Comparison of ENCODE assay signal across 2 cellular contexts in the genomic region with DNA sequence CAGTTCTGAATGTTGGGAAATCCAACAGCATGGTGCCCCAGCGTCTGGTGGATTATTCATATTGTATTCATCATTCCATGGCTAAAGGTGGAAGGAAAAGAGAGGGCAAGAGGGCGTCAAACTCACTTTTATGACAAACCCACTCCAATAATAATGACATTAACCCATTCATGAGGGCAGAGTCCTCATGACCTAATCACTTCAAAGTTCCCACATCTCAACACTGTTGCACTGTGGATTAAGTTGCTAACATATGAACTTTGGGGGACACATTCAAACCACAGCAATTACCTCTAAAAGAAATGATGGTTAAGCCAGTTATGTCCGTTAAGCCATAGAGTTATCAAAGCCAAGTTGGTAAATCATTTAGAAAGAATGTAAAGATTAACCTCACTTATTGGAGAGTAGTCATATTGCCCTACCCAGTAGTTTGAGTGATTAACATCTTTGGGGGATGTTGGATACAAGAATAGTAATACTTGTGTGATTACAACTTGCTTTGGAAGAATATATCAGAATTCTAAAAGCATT.
TF ChIP-seq lines count a peak whose summit lies in the region.

No MANE protein-coding gene starts in this region.

TF ChIP-seq in IMR-90, 13 proteins besides CTCF, POLR2A, EP300 and RAD21:
- TF ChIP-seq RCOR1 (IDR thresholded peaks at IDR 0.05; ENCODE audit: insufficient replicate concordance, low read length) (no peak), CEBPB (IDR thresholded peaks at IDR 0.05; ENCODE audit: low read depth, low read length) (peak; percentile 15; the same call in 1 of the 2 replicates)

TF ChIP-seq in endothelial cell of umbilical vein, 7 proteins besides CTCF, POLR2A, EP300 and RAD21:
- peak; percentile 77 for TF ChIP-seq FOS (IDR thresholded peaks at IDR 0.05; ENCODE audit: borderline replicate concordance, insufficient read depth, low read length)
- TF ChIP-seq GATA2 (IDR thresholded peaks at IDR 0.05; ENCODE audit: insufficient read depth, insufficient read length, low read depth, low read length) = peak; percentile 37
- TF ChIP-seq EZH2 (IDR thresholded peaks at IDR 0.05; ENCODE audit: borderline replicate concordance, low read depth, low read length, severe bottlenecking) = no peak
- no peak for TF ChIP-seq MYC (IDR thresholded peaks at IDR 0.05; ENCODE audit: low read depth, low read length)
- no peak for TF ChIP-seq JUN (IDR thresholded peaks at IDR 0.05; ENCODE audit: borderline replicate concordance, insufficient read depth, insufficient read length, low read depth)
- TF ChIP-seq POLR2AphosphoS5 (IDR thresholded peaks at IDR 0.05; ENCODE audit: insufficient read depth, low read depth, low read length) = no peak
- TF ChIP-seq, protein P1, sequence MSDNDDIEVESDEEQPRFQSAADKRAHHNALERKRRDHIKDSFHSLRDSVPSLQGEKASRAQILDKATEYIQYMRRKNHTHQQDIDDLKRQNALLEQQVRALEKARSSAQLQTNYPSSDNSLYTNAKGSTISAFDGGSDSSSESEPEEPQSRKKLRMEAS (IDR thresholded peaks at IDR 0.05; ENCODE audit: insufficient read depth, insufficient read length) = no peak
